1 cellular context compared by ENCODE assay signal in genomic region chr1:246187834-246188372, GRCh38.
TF ChIP-seq lines count a peak whose summit lies in the region.

No MANE protein-coding gene starts in this region.

TF ChIP-seq in K562, 482 proteins besides CTCF, POLR2A, EP300 and RAD21 (continued from another document and continues in another):
- TF ChIP-seq ZNF609 (CRISPR knock-in tag; IDR thresholded peaks at IDR 0.05; ENCODE audit: borderline replicate concordance) (no peak), ZNF436 (CRISPR knock-in tag; IDR thresholded peaks at IDR 0.05) (no peak), ZNF23 (CRISPR knock-in tag; IDR thresholded peaks at IDR 0.05) (no peak), SIN3A (IDR thresholded peaks at IDR 0.05; ENCODE audit: borderline replicate concordance in 2 of 2, control insufficient read depth in 1 of 2, low read depth in 2 of 2, low read length in 2 of 2) (no peak), NRF1 (conservative IDR thresholded peaks at IDR 0.05 in 1 of 2, IDR thresholded peaks at IDR 0.05 in 1 of 2) (no peak), ZNF785 (CRISPR knock-in tag; IDR thresholded peaks at IDR 0.05) (no peak), SIN3B (IDR thresholded peaks at IDR 0.05; ENCODE audit: low read depth) (no peak), EGR1 (conservative IDR thresholded peaks at IDR 0.05) (no peak), SMAD1 (IDR thresholded peaks at IDR 0.05; ENCODE audit: low read depth, low read length, partially characterized antibody) (no peak), CHAMP1 (IDR thresholded peaks at IDR 0.05) (no peak), TAF7 (tag; IDR thresholded peaks at IDR 0.05) (peak; percentile 17; the same call in 1 of the 2 replicates), ZFP36 (IDR thresholded peaks at IDR 0.05; ENCODE audit: low read depth, low read length, partially characterized antibody) (peak; percentile 72), FOXM1 (IDR thresholded peaks at IDR 0.05; ENCODE audit: low read depth) (no peak), FOXM1 (CRISPR knock-in tag; IDR thresholded peaks at IDR 0.05; ENCODE audit: low read depth) (no peak), ZZZ3 (IDR thresholded peaks at IDR 0.05) (no peak), HNRNPUL1 (IDR thresholded peaks at IDR 0.05; ENCODE audit: low read length) (no peak), IFI16 (CRISPR knock-in tag; IDR thresholded peaks at IDR 0.05) (no peak), REST (CRISPR knock-in tag; IDR thresholded peaks at IDR 0.05; ENCODE audit: low read depth) (no peak), SMC3 (conservative IDR thresholded peaks at IDR 0.05; ENCODE audit: insufficient read depth, low read depth, low read length) (no peak), ZNF431 (CRISPR knock-in tag; IDR thresholded peaks at IDR 0.05) (no peak), ZNF766 (CRISPR knock-in tag; conservative IDR thresholded peaks at IDR 0.05) (0 out of 2 replicates have a peak, but pooled peaks have one; percentile 0), CEBPG (CRISPR knock-in tag; IDR thresholded peaks at IDR 0.05) (peak; percentile 33; the same call in 1 of the 2 replicates), CEBPG (tag; conservative IDR thresholded peaks at IDR 0.05 in 1 of 2, IDR thresholded peaks at IDR 0.05 in 1 of 2) (peak in 1 of 2 experiments; percentile 43; a peak in 1 of 4 replicates), TBL1XR1 (IDR thresholded peaks at IDR 0.05; ENCODE audit: low read length in 2 of 2) (no peak), RCOR1 (IDR thresholded peaks at IDR 0.05; ENCODE audit: borderline replicate concordance in 1 of 2, low read depth in 2 of 2, low read length in 2 of 2) (peak in 1 of 2 experiments; percentile 74; a peak in 2 of 4 replicates), ZNF175 (CRISPR knock-in tag; IDR thresholded peaks at IDR 0.05; ENCODE audit: low read depth) (peak; percentile 74), STAG1 (CRISPR knock-in tag; IDR thresholded peaks at IDR 0.05; ENCODE audit: borderline replicate concordance) (no peak), GABPB1 (CRISPR knock-in tag; IDR thresholded peaks at IDR 0.05) (no peak), CUX1 (CRISPR knock-in tag; IDR thresholded peaks at IDR 0.05) (peak; percentile 73; the same call in 1 of the 2 replicates), CBX1 (IDR thresholded peaks at IDR 0.05; ENCODE audit: low read depth) (no peak), BRD9 (IDR thresholded peaks at IDR 0.05; ENCODE audit: low read depth, partially characterized antibody) (peak; percentile 23), YY1 (IDR thresholded peaks at IDR 0.05; ENCODE audit: borderline replicate concordance in 1 of 3, control insufficient read depth in 1 of 3, extremely low read depth in 1 of 3, insufficient read depth in 3 of 3, insufficient read length in 1 of 3, insufficient replicate concordance in 2 of 3, low read depth in 1 of 3, low read length in 2 of 3) (no peak), YBX1 (IDR thresholded peaks at IDR 0.05) (no peak), ZNF24 (IDR thresholded peaks at IDR 0.05) (no peak), MYC (IDR thresholded peaks at IDR 0.05; ENCODE audit: low read depth, low read length) (peak; percentile 32; the same call in 1 of the 2 replicates), MYC (CRISPR knock-in tag; IDR thresholded peaks at IDR 0.05; ENCODE audit: borderline replicate concordance, low read depth) (no peak), TBP (optimal IDR thresholded peaks at IDR 0.05; ENCODE audit: low read depth, low read length) (peak; percentile 39), FOSL1 (tag; conservative IDR thresholded peaks at IDR 0.05) (no peak), PHF20 (IDR thresholded peaks at IDR 0.05; ENCODE audit: partially characterized antibody) (no peak), PCBP2 (IDR thresholded peaks at IDR 0.05; ENCODE audit: low read depth, low read length, poor library complexity, severe bottlenecking) (no peak), RBM34 (IDR thresholded peaks at IDR 0.05; ENCODE audit: borderline replicate concordance, insufficient read depth, low read length) (no peak), ZBTB9 (CRISPR knock-in tag; IDR thresholded peaks at IDR 0.05) (no peak; the same call in 1 of the 2 replicates), ETV1 (tag; conservative IDR thresholded peaks at IDR 0.05; ENCODE audit: low read depth) (no peak), SPI1 (IDR thresholded peaks at IDR 0.05; ENCODE audit: borderline replicate concordance, low read depth, low read length) (peak; percentile 52; the same call in 1 of the 2 replicates), CHD2 (IDR thresholded peaks at IDR 0.05; ENCODE audit: low read depth, low read length) (no peak), NR2C2 (CRISPR knock-in tag; IDR thresholded peaks at IDR 0.05) (no peak), NR2C2 (tag; IDR thresholded peaks at IDR 0.05) (no peak), RBFOX2 (IDR thresholded peaks at IDR 0.05; ENCODE audit: low read depth, low read length) (no peak), THRAP3 (IDR thresholded peaks at IDR 0.05; ENCODE audit: borderline replicate concordance) (no peak), ARNT (IDR thresholded peaks at IDR 0.05) (no peak), GTF2E2 (tag; IDR thresholded peaks at IDR 0.05) (peak; percentile 77; the same call in 1 of the 2 replicates), NCOA6 (IDR thresholded peaks at IDR 0.05) (no peak), SIX5 (IDR thresholded peaks at IDR 0.05; ENCODE audit: borderline replicate concordance in 1 of 2, insufficient read depth in 1 of 2, low read depth in 1 of 2, low read length in 2 of 2) (no peak), SMAD4 (CRISPR knock-in tag; conservative IDR thresholded peaks at IDR 0.05) (peak; percentile 37; the same call in 1 of the 2 replicates), SRF (CRISPR knock-in tag; IDR thresholded peaks at IDR 0.05) (no peak), CXXC5 (CRISPR knock-in tag; IDR thresholded peaks at IDR 0.05) (no peak; the same call in 1 of the 2 replicates)
